8 cellular contexts compared by ENCODE assay signal in the genomic region with DNA sequence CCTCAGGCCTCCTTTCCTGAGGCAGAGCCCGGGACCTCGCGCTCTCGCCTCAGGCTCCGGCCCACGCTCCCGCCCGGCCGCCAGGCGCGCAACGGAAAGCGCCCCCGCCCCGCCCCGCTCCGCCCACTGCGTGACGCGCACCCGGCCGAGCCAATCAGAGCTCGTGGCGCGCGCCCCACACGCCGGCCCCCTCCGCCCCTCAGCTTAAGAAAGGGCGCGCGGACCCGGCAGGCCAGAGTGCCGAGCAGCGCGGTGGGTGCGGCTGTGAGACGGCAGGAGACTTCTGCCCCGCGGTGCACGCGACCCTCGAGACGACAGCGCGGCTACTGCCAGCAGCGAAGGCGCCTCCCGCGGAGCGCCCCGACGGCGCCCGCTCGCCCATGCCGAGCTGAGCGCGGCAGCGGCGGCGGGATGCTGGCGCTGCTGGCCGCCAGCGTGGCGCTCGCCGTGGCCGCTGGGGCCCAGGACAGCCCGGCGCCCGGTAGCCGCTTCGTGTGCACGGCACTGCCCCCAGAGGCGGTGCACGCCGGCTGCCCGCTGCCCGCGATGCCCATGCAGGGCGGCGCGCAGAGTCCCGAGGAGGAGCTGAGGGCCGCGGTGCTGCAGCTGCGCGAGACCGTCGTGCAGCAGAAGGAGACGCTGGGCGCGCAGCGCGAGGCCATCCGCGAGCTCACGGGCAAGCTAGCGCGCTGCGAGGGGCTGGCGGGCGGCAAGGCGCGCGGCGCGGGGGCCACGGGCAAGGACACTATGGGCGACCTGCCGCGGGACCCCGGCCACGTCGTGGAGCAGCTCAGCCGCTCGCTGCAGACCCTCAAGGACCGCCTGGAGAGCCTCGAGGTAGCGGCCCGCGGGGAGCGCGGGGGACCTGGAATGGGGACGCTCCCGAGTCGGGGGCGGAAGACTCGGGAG. TPM values are rescaled to one million over a fixed set of nuclear protein-coding genes. Genes with fewer than 3 reads are reported as not detected.
DNase-seq lines count a peak whose midpoint lies in the region; ATAC-seq and TF ChIP-seq lines count a peak whose summit lies in the region.

A gene with protein sequence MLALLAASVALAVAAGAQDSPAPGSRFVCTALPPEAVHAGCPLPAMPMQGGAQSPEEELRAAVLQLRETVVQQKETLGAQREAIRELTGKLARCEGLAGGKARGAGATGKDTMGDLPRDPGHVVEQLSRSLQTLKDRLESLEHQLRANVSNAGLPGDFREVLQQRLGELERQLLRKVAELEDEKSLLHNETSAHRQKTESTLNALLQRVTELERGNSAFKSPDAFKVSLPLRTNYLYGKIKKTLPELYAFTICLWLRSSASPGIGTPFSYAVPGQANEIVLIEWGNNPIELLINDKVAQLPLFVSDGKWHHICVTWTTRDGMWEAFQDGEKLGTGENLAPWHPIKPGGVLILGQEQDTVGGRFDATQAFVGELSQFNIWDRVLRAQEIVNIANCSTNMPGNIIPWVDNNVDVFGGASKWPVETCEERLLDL (plus strand): TSS at position 235 of the 909 bp plus-strand sequence. CDS start 177 bp downstream, at position 412.

- TF ChIP-seq CTCF in colonic mucosa (IDR thresholded peaks at IDR 0.05) = no peak
- peak in 3 of 6 experiments; percentile 13 to 58 (median 26) for TF ChIP-seq CTCF in upper lobe of left lung (IDR thresholded peaks at IDR 0.05)

- H3K4me3 ChIP-seq in colonic mucosa (peak within 1 kb of the TSS; percentile 15), upper lobe of left lung (peak within 1 kb of the TSS in 3 of 4 donors; percentile 26 to 38 (median 36))

- peaks cover 34% of the 10 kb centered on the region for H3K27me3 ChIP-seq in colonic mucosa
- H3K27me3 ChIP-seq in upper lobe of left lung = peaks cover 0 to 22% (median 13%) of the 10 kb centered on the region in 4 donors

- no peaks in the 10 kb centered on the region for H3K4me1 ChIP-seq in colonic mucosa
- peaks cover 9 to 36% (median 17%) of the 10 kb centered on the region in 4 donors for H3K4me1 ChIP-seq in upper lobe of left lung

- H3K9me3 ChIP-seq in colonic mucosa (no peaks in the 10 kb centered on the region), upper lobe of left lung (no peaks in the 10 kb centered on the region)

- TF ChIP-seq POLR2A in upper lobe of left lung (IDR thresholded peaks at IDR 0.05) = no peak

- H3K9ac ChIP-seq in colonic mucosa (ENCODE audit: low read depth in 2 of 2, low read length in 2 of 2) = no peak within 1 kb of the TSS

- H3K36me3 ChIP-seq in colonic mucosa (no peaks in the 10 kb centered on the region), upper lobe of left lung (no peaks in the 10 kb centered on the region)

- no peak for TF ChIP-seq EP300 in upper lobe of left lung (IDR thresholded peaks at IDR 0.05)

- no peak within 1 kb of the TSS for H3K27ac ChIP-seq in colonic mucosa
- H3K27ac ChIP-seq in upper lobe of left lung = no peak within 1 kb of the TSS

- DNase-seq in COLO668 (lab: John Stamatoyannopoulos, UW; ENCODE audit: unreplicated experiment) (peak; percentile 64), NCI-H2029 treated with DMSO at 0.1 percent for 48 hours (lab: John Stamatoyannopoulos, UW) (peak; percentile 38), colonic mucosa (peak; percentile 45), mesenteric fat pad (ENCODE audit: low spot score) (peak; percentile 87), upper lobe of left lung (peak in 1 of 2 donors; percentile 90), DMS53 treated with DMSO at 0.1 percent for 48 hours (lab: John Stamatoyannopoulos, UW; ENCODE audit: unreplicated experiment) (no peak), GF-D8 (lab: John Stamatoyannopoulos, UW) (no peak)

- intact Hi-C loops in colonic mucosa (cut with DNase I) = no loop called here

- 1% methylated on average over 16 of the region's 130 CpGs; no CpG with 5 or more reads in 1 of the 2 donors for WGBS in upper lobe of left lung, 2 donors

- ATAC-seq in upper lobe of left lung (ENCODE audit: low FRiP score in 2 of 2) = peak in 1 of 2 donors; percentile 61
- no peak for ATAC-seq in HG03571 (IDR thresholded peaks at IDR 0.05; ENCODE audit: unreplicated experiment)

RNA-seq across cellular contexts. Expression of the gene that starts here (rescaled TPM):
- total RNA-seq in colonic mucosa (1 to 10 TPM in 1 of 2 donors, under 1 TPM in 1; 0.89 to 1.6 TPM), mesenteric fat pad (23.8 TPM), upper lobe of left lung (1 to 10 TPM in 2 of 6 donors, under 1 TPM in 2, not detected in 2; 0.30 to 1.3 (median 0.95) TPM)

Comparison
In these comparisons a context has a peak if more than half of its experiments do, and no peak if none do; other contexts are left out.
1. DNase-seq: peak in COLO668 (single experiment), NCI-H2029 treated with DMSO at 0.1 percent for 48 hours (single experiment), colonic mucosa (single experiment) and mesenteric fat pad (single experiment); none in DMS53 treated with DMSO at 0.1 percent for 48 hours (single experiment) and GF-D8 (single experiment).